ENCODE assay signal across 17 cellular contexts in the genomic region with DNA sequence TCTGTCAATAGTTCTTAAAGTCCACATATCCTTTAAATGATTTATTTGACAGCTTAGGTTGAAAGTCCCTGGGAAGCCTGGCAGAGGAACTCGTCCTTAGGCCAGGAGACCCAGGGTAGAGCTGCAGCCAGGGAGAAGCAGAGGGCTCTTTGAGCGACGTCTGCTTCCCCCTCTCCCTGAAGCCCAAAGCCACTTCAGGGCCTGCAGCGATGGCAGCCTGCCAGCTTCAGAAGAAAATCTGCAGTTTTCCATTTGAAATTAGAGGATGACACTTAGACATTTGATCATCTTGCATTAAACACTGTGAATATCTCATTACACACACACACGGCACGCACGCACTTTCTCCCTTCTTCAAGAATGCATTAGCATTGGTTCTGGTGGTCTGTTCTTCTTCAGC.
DNase-seq lines count a peak whose midpoint lies in the region; TF ChIP-seq lines count a peak whose summit lies in the region.
"Had no signal": no experiment of that assay in that cellular context is flagged by ENCODE, and none has a peak within 500 bp of the region (broad histone marks: within the 10 kb centered on the region; RNA-seq: fewer than 3 reads in every experiment).

No MANE protein-coding gene starts in this region.

- no peak overlapping the region for H3K4me3 ChIP-seq in smooth muscle cell
- no peak overlapping the region for H3K4me3 ChIP-seq in coronary artery
- H3K4me3 ChIP-seq: body of pancreas, GM12878, sigmoid colon, upper lobe of left lung had no signal

- H3K27ac ChIP-seq in smooth muscle cell (ENCODE audit: low read depth) (peak overlapping the region; percentile 89), coronary artery (no peak overlapping the region)
- H3K27ac ChIP-seq: body of pancreas, upper lobe of left lung had no signal

- peaks cover 16% of the 10 kb centered on the region for H3K4me1 ChIP-seq in smooth muscle cell (ENCODE audit: low read depth)
- H3K4me1 ChIP-seq: body of pancreas had no signal

- no peaks in the 10 kb centered on the region for H3K27me3 ChIP-seq in smooth muscle cell (ENCODE audit: low read depth)
- H3K27me3 ChIP-seq: body of pancreas, sigmoid colon, upper lobe of left lung had no signal

- H3K4me2 ChIP-seq in smooth muscle cell, result peak overlapping the region; percentile 67

- H3F3A ChIP-seq in smooth muscle cell (ENCODE audit: low read depth), result peaks cover 16% of the 10 kb centered on the region

- 15% methylated on average over 7 of the region's 7 CpGs for WGBS in smooth muscle cell (ENCODE audit: low lambda C conversion rate)

- TF ChIP-seq CTCF in smooth muscle cell (IDR thresholded peaks at IDR 0.05; ENCODE audit: borderline replicate concordance, insufficient read depth, poor library complexity, severe bottlenecking) (no peak), coronary artery (IDR thresholded peaks at IDR 0.05) (no peak)

- H2AFZ ChIP-seq in smooth muscle cell (ENCODE audit: low read depth), result peak overlapping the region; percentile 28

- no peaks in the 10 kb centered on the region for H3K9me3 ChIP-seq in smooth muscle cell (replicated peaks; ENCODE audit: low read depth)
- H3K9me3 ChIP-seq: body of pancreas, sigmoid colon, upper lobe of left lung had no signal

- H3K79me2 ChIP-seq in smooth muscle cell (ENCODE audit: low read depth), result no peaks in the 10 kb centered on the region

- DNase-seq in NCI-H187 (lab: John Stamatoyannopoulos, UW) (peak; percentile 29 to 70), NCI-H187 treated with DMSO at 0.1 percent for 48 hours (lab: John Stamatoyannopoulos, UW) (no peak), LoVo (ENCODE audit: low spot score) (peak; percentile 41), UCSD-AML1 (lab: John Stamatoyannopoulos, UW; ENCODE audit: unreplicated experiment) (peak; percentile 22), smooth muscle cell (lab: John Stamatoyannopoulos, UW; ENCODE audit: unreplicated experiment) (peak; percentile 11), NCI-H446 treated with DMSO at 0.1 percent for 48 hours (lab: John Stamatoyannopoulos, UW) (no peak), coronary artery (ENCODE audit: low spot score) (no peak), HUDEP-2 (lab: John Stamatoyannopoulos, UW; ENCODE audit: unreplicated experiment in 76 of 76) (no peak)
- DNase-seq: activated naive CD8-positive, alpha-beta T cell treated with anti-CD3 and anti-CD28 coated beads for 36 hours; body of pancreas; cortex of kidney; hippocampal formation; NCI-H1930; nephron progenitor cell; sigmoid colon; upper lobe of left lung had no signal

- H3K9ac ChIP-seq in smooth muscle cell (ENCODE audit: low read depth), result peak overlapping the region; percentile 63

- H3K36me3 ChIP-seq in smooth muscle cell (ENCODE audit: low read depth), result no peaks in the 10 kb centered on the region
- H3K36me3 ChIP-seq: sigmoid colon, upper lobe of left lung had no signal

- no peaks in the 10 kb centered on the region for H4K20me1 ChIP-seq in smooth muscle cell (ENCODE audit: low read depth)

Comparison
In these comparisons a context has a peak if more than half of its experiments do, and no peak if none do; other contexts are left out.
1. DNase-seq: peak in NCI-H187 (2 of 2), LoVo (single experiment), UCSD-AML1 (single experiment) and smooth muscle cell (single experiment); none in NCI-H187 treated with DMSO at 0.1 percent for 48 hours (single experiment), NCI-H446 treated with DMSO at 0.1 percent for 48 hours (single experiment), coronary artery (single experiment) and HUDEP-2 (0 of 76).